In genomic region chr4:69787879-69788278, GRCh38 we compare ENCODE assay signal across 1 cellular context.
TF ChIP-seq lines count a peak whose summit lies in the region.

No MANE protein-coding gene starts in this region.

TF ChIP-seq in IMR-90, 13 proteins besides CTCF, POLR2A, EP300 and RAD21 (continued from another document):
- TF ChIP-seq USF2 (IDR thresholded peaks at IDR 0.05; ENCODE audit: low read depth, low read length) (no peak), BHLHE40 (IDR thresholded peaks at IDR 0.05; ENCODE audit: low read depth, low read length) (no peak), SMC3 (IDR thresholded peaks at IDR 0.05; ENCODE audit: low read depth, low read length) (no peak), NFE2L2 (IDR thresholded peaks at IDR 0.05; ENCODE audit: low read depth, low read length) (no peak), RCOR1 (IDR thresholded peaks at IDR 0.05; ENCODE audit: insufficient replicate concordance, low read length) (no peak)
TF ChIP-seq in IMR-90: peak in this region for 0.
